In the genomic region with DNA sequence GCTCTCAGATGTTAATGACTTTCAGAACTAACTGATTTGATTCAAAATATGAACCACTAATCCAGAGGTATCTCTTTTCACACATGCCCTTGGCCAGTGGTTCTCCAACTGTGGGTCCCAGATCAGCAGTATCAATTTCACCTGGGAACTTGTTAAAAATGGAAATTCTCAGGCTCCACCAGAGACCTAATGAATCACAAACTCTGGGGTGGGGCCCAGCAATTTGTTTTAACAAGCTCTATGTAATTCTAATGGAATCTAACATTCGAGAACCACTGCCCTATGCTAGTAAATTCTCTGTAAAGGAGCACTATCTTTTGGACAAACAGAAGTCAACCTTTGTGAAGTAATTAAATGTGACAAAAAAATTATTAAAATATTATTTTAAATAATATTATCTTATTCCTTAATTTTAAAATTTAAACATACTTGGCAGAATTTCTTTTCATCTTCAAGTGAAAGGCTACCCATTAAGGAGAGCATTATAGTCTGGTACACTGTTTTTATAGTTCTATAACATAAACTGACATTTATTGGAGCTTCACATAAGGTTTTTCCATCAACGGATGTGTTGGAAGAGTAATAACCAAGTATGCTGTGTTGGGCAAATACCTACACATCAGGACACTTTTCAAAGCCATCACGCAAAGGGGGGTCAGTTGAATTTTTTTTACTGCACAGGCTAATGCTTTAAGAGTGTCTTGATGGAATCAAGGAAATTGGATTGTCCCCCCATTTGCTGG, we compare ENCODE assay signal across 17 cellular contexts.
DNase-seq lines count a peak whose midpoint lies in the region; ATAC-seq, FAIRE-seq and TF ChIP-seq lines count a peak whose summit lies in the region.
"Had no signal": no experiment of that assay in that cellular context is flagged by ENCODE, and none has a peak within 500 bp of the region (broad histone marks: within the 10 kb centered on the region; RNA-seq: fewer than 3 reads in every experiment).

No MANE protein-coding gene starts in this region.

- TF ChIP-seq CTCF in A549 (IDR thresholded peaks at IDR 0.05) (no peak), HFF-Myc (IDR thresholded peaks at IDR 0.05; ENCODE audit: low read depth, low read length, missing control alignments) (no peak), fibroblast of pulmonary artery (IDR thresholded peaks at IDR 0.05; ENCODE audit: low read length, missing control alignments) (no peak), pancreas (IDR thresholded peaks at IDR 0.05) (no peak), H9 (conservative IDR thresholded peaks at IDR 0.05) (no peak)

- no peak overlapping the region for H2AFZ ChIP-seq in H9 (ENCODE audit: low read length)

- no peak overlapping the region for H3K18ac ChIP-seq in H9 (ENCODE audit: insufficient read length, low read depth, low read length)

- H4K8ac ChIP-seq in H9 (replicated peaks; ENCODE audit: insufficient read length, low read depth, low read length) = no peak overlapping the region

- TF ChIP-seq POLR2A in A549 (IDR thresholded peaks at IDR 0.05; ENCODE audit: low read length) = no peak

- H2BK120ac ChIP-seq in H9 (ENCODE audit: low read depth, low read length, poor library complexity, severe bottlenecking) = no peak overlapping the region

- H2AK5ac ChIP-seq in H9 (ENCODE audit: insufficient read length, low read length) = no peak overlapping the region

- DNase-seq in A549 (ENCODE audit: low read depth in 1 of 2, low spot score in 1 of 2) (no peak), HFF-Myc (ENCODE audit: extremely low read depth, low read depth) (peak; percentile 5), T1000 (lab: John Stamatoyannopoulos, UW) (peak; percentile 26), fibroblast of pulmonary artery (ENCODE audit: low read depth) (peak; percentile 9), pancreas (no peak), D341Med (ENCODE audit: low spot score) (no peak), H9 (no peak)
- DNase-seq in activated CD4-positive, alpha-beta T cell treated with anti-CD3 and anti-CD28 coated beads for 1 hour = no peak
- DNase-seq: activated CD8-positive, alpha-beta memory T cell treated with anti-CD3 and anti-CD28 coated beads for 24 hours; NCI-H1105 treated with DMSO at 0.1 percent for 48 hours; NCI-H446; stimulated activated CD4-positive, alpha-beta T cell treated with anti-CD3 and anti-CD28 coated beads, Interleukin-2, amount 100 ng/mL, for 24 hours; testis had no signal

- H2BK5ac ChIP-seq in H9 (ENCODE audit: insufficient read length, low read length) = no peak overlapping the region

- no peaks in the 10 kb centered on the region for H4K20me1 ChIP-seq in H9 (ENCODE audit: control insufficient read depth, insufficient read depth, insufficient read length)

- TF ChIP-seq EP300 in A549 (IDR thresholded peaks at IDR 0.05) = no peak

- no peak overlapping the region for H3K27ac Mint-ChIP-seq in H9
- H3K27ac Mint-ChIP-seq: nephron had no signal

- FAIRE-seq in A549 (lab: Jason Lieb, UNC) (no peak), pancreas (lab: Jason Lieb, UNC) (no peak)

- H3K79me1 ChIP-seq in H9 (ENCODE audit: insufficient read depth, low read depth, low read length, poor library complexity, severe bottlenecking) = no peaks in the 10 kb centered on the region

- H3K36me3 Mint-ChIP-seq in H9 (ENCODE audit: insufficient read depth in 1 of 3, low read depth in 3 of 3) = no peaks in the 10 kb centered on the region

- H3K27me3 Mint-ChIP-seq in H9 (ENCODE audit: low read depth) = no peaks in the 10 kb centered on the region

- CTCF ChIA-PET in A549 (lab: Yijun Ruan, JAX) = no interaction called here

- H3K27ac ChIP-seq in A549 = no peak overlapping the region
- no peak overlapping the region for H3K27ac ChIP-seq in pancreas
- no peak overlapping the region for H3K27ac ChIP-seq in H9 (ENCODE audit: insufficient read length, low read depth, low read length)
- H3K27ac ChIP-seq: ascending aorta, testis, VCaP had no signal

- peak overlapping the region; percentile 39 for H3K4me2 ChIP-seq in A549
- H3K4me2 ChIP-seq in H9 (ENCODE audit: insufficient read depth, insufficient read length, low read length) = no peak overlapping the region

- H3K4me1 Mint-ChIP-seq in H9 = peaks cover 16 to 33% of the 10 kb centered on the region in 2 experiments

- no peak overlapping the region for H3K23ac ChIP-seq in H9 (ENCODE audit: insufficient read length, low read depth, low read length)

- no peak overlapping the region for H3T11ph ChIP-seq in H9 (ENCODE audit: low read length)

- H3K9me3 Mint-ChIP-seq in H9 = no peaks in the 10 kb centered on the region
- H3K9me3 Mint-ChIP-seq: nephron had no signal

- H3K9me3 ChIP-seq in A549 (no peaks in the 10 kb centered on the region), pancreas (no peaks in the 10 kb centered on the region), H9 (ENCODE audit: control insufficient read depth, low read depth, low read length) (no peaks in the 10 kb centered on the region)
- H3K9me3 ChIP-seq: ascending aorta, testis had no signal

- no peak overlapping the region for H4K91ac ChIP-seq in H9 (ENCODE audit: insufficient read length, low read depth, low read length)

- no peak overlapping the region for H3K4me3 Mint-ChIP-seq in H9
- H3K4me3 Mint-ChIP-seq: nephron had no signal

- TF ChIP-seq RAD21 in A549 (conservative IDR thresholded peaks at IDR 0.05 in 1 of 2, IDR thresholded peaks at IDR 0.05 in 1 of 2) = no peak

- intact Hi-C loops in pancreas (cut with DNase I) = no loop called here

- no peak overlapping the region for H3K56ac ChIP-seq in H9 (ENCODE audit: insufficient read length, low read depth, low read length)

- ATAC-seq in A549 (no peak), pancreas (no peak)

- no peak overlapping the region for H3K4ac ChIP-seq in H9 (ENCODE audit: low read depth, low read length)

- no peak overlapping the region for H2BK15ac ChIP-seq in H9 (ENCODE audit: low read depth, low read length)

- no peaks in the 10 kb centered on the region for H3K23me2 ChIP-seq in H9 (ENCODE audit: insufficient read length, low read depth, low read length, poor library complexity, severe bottlenecking)

- POLR2A ChIA-PET in A549 (lab: Yijun Ruan, JAX) = no interaction called here

- H3K9ac ChIP-seq in H9 (ENCODE audit: extremely low read depth, insufficient read length, low read length) = no peak overlapping the region

- H3K14ac ChIP-seq in H9 (ENCODE audit: insufficient read depth, low read length) = no peak overlapping the region

- H3K27me3 ChIP-seq in pancreas (no peaks in the 10 kb centered on the region), H9 (ENCODE audit: insufficient read depth, low read length) (no peaks in the 10 kb centered on the region)
- H3K27me3 ChIP-seq: ascending aorta, testis had no signal

- H3K4me3 ChIP-seq in A549 (no peak overlapping the region), HFF-Myc (replicated peaks; ENCODE audit: low read depth, low read length) (no peak overlapping the region), fibroblast of pulmonary artery (replicated peaks; ENCODE audit: low read depth, low read length) (no peak overlapping the region), pancreas (no peak overlapping the region)
- H3K4me3 ChIP-seq: ascending aorta, lung, testis had no signal

- H3K79me2 ChIP-seq in H9 (ENCODE audit: insufficient read depth, low read length) = no peaks in the 10 kb centered on the region

- no peak overlapping the region for H2BK20ac ChIP-seq in H9 (ENCODE audit: low read depth, low read length, poor library complexity, severe bottlenecking)

- H3K4me1 ChIP-seq in A549 (peaks cover 9% of the 10 kb centered on the region), pancreas (no peaks in the 10 kb centered on the region), H9 (ENCODE audit: insufficient read depth, low read length) (no peaks in the 10 kb centered on the region; the same call in 1 of the 2 replicates)
- H3K4me1 ChIP-seq: testis had no signal

- 63% methylated on average over 3 of the region's 3 CpGs for WGBS in A549 (ENCODE audit: missing lambda C conversion rate)
- 90 to 93% methylated on average over 3 of the region's 3 CpGs for WGBS in pancreas, 2 donors
- no CpG with 5 or more reads among the region's 3 CpGs for WGBS in H9 (ENCODE audit: extremely low coverage, insufficient read length, low lambda C conversion rate)

- no peaks in the 10 kb centered on the region for H3K36me3 ChIP-seq in pancreas
- H3K36me3 ChIP-seq: ascending aorta had no signal

- no peak overlapping the region for H2BK12ac ChIP-seq in H9 (ENCODE audit: insufficient read length, low read depth, low read length)

- H4K5ac ChIP-seq in H9 (ENCODE audit: insufficient read length, low read depth, low read length) = no peak overlapping the region

TF ChIP-seq in A549, 52 proteins besides CTCF, POLR2A, EP300 and RAD21:
- TF ChIP-seq CBX2 (IDR thresholded peaks at IDR 0.05; ENCODE audit: borderline replicate concordance, low read depth) = no peak
- no peak for TF ChIP-seq MAZ (IDR thresholded peaks at IDR 0.05; ENCODE audit: borderline replicate concordance, low read depth, low read length)
- TF ChIP-seq NPAS2 (CRISPR knock-in tag; IDR thresholded peaks at IDR 0.05; ENCODE audit: borderline replicate concordance) = no peak
- no peak for TF ChIP-seq ZSCAN20 (CRISPR knock-in tag; IDR thresholded peaks at IDR 0.05)
- TF ChIP-seq TFCP2L1 (CRISPR knock-in tag; IDR thresholded peaks at IDR 0.05) = no peak
- no peak for TF ChIP-seq CEBPB (IDR thresholded peaks at IDR 0.05)
- TF ChIP-seq EHMT2 (IDR thresholded peaks at IDR 0.05; ENCODE audit: low read depth) = no peak

Comparison
In these comparisons a context has a peak if more than half of its experiments do, and no peak if none do; other contexts are left out.
1. DNase-seq: peak in HFF-Myc (single experiment), T1000 (single experiment) and fibroblast of pulmonary artery (single experiment); none in A549 (0 of 2), pancreas (0 of 6), D341Med (single experiment), activated CD4-positive, alpha-beta T cell treated with anti-CD3 and anti-CD28 coated beads for 1 hour (single experiment) and H9 (single experiment).